ENCODE assay signal across 1 cellular context in genomic region chr1:33441088-33441745, GRCh38.
TF ChIP-seq lines count a peak whose summit lies in the region.

No MANE protein-coding gene starts in this region.

TF ChIP-seq in IMR-90, 13 proteins besides CTCF, POLR2A, EP300 and RAD21:
- TF ChIP-seq MAZ (IDR thresholded peaks at IDR 0.05; ENCODE audit: borderline replicate concordance, low read depth, low read length) (no peak), BHLHE40 (IDR thresholded peaks at IDR 0.05; ENCODE audit: low read depth, low read length) (no peak), NFE2L2 (IDR thresholded peaks at IDR 0.05; ENCODE audit: low read depth, low read length) (no peak)
